1 cellular context compared by ENCODE assay signal in the genomic region with DNA sequence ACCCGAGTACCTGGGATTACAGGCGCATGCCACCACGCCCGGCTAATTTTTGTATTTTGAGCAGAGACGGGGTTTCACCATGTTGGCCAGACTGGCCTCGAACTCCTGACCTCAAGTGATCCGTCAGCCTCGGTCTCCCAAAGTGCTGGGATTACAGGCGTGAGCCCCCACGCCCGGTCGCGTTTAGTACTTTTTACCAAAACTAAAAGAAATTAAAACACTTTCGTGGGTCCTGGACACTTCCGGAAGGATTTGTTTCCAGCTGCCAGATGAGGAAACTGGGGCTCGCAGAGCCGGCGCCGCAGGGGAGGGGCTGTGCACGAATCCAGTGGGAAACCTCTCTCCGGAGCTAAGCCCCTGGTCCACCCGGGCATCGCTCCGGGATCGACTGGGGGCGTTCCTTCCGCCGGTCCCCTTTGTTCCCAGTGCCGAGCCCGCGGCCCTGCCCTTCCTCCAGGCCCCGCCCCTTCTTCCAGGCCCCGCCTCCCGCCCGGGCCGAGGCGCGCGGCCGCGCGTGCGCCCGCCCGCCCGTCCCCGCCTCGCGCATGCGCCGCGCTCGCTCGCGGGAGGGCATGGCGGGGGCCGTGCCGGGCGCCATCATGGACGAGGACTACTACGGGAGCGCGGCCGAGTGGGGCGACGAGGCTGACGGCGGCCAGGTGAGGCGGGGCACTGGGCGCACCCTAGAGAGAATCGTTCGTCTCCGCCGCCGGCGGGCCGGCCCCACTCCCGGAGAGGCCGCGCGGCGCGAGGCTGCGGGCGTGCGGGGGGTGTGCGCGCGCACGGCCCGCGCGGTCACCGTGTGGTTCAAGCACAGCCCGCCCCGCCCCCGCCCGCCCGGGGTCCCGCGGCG.
TF ChIP-seq lines count a peak whose summit lies in the region.

TSS of gene NELFCD (plus strand) at position 546 of the 853 bp plus-strand sequence. CDS start at position 600, 54 bp downstream.

TF ChIP-seq in K562, 482 proteins besides CTCF, POLR2A, EP300 and RAD21 (continued from another document and continues in another):
- TF ChIP-seq, protein P1, sequence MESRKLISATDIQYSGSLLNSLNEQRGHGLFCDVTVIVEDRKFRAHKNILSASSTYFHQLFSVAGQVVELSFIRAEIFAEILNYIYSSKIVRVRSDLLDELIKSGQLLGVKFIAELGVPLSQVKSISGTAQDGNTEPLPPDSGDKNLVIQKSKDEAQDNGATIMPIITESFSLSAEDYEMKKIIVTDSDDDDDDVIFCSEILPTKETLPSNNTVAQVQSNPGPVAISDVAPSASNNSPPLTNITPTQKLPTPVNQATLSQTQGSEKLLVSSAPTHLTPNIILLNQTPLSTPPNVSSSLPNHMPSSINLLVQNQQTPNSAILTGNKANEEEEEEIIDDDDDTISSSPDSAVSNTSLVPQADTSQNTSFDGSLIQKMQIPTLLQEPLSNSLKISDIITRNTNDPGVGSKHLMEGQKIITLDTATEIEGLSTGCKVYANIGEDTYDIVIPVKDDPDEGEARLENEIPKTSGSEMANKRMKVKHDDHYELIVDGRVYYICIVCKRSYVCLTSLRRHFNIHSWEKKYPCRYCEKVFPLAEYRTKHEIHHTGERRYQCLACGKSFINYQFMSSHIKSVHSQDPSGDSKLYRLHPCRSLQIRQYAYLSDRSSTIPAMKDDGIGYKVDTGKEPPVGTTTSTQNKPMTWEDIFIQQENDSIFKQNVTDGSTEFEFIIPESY (CRISPR knock-in tag; IDR thresholded peaks at IDR 0.05), result 0 out of 2 replicates have a peak, but pooled peaks have one; percentile 32
- TF ChIP-seq DMBX1 (CRISPR knock-in tag; IDR thresholded peaks at IDR 0.05; ENCODE audit: borderline replicate concordance) (peak; percentile 30; the same call in 1 of the 2 replicates), CXXC5 (CRISPR knock-in tag; IDR thresholded peaks at IDR 0.05) (peak; percentile 91), HNRNPK (IDR thresholded peaks at IDR 0.05; ENCODE audit: low read depth, low read length, poor library complexity, severe bottlenecking) (no peak), CCNT2 (IDR thresholded peaks at IDR 0.05; ENCODE audit: borderline replicate concordance, extremely low read depth, insufficient read length, low read depth, low read length) (peak; percentile 22), SPI1 (IDR thresholded peaks at IDR 0.05; ENCODE audit: borderline replicate concordance, low read depth, low read length) (no peak), ZNF146 (CRISPR knock-in tag; IDR thresholded peaks at IDR 0.05; ENCODE audit: unreplicated experiment) (no peak), ZNF668 (CRISPR knock-in tag; IDR thresholded peaks at IDR 0.05) (0 out of 2 replicates have a peak, but pooled peaks have one; percentile 41), U2AF1 (optimal IDR thresholded peaks at IDR 0.05; ENCODE audit: low read depth, low read length) (no peak), ZNF644 (tag; IDR thresholded peaks at IDR 0.05; ENCODE audit: low read depth) (peak; percentile 77; the same call in 1 of the 2 replicates), KLF16 (IDR thresholded peaks at IDR 0.05) (no peak), BHLHE40 (IDR thresholded peaks at IDR 0.05; ENCODE audit: low read length) (no peak), BDP1 (IDR thresholded peaks at IDR 0.05; ENCODE audit: insufficient read depth, insufficient read length) (no peak), SAP30 (IDR thresholded peaks at IDR 0.05; ENCODE audit: borderline replicate concordance, insufficient read depth, low read depth, low read length, poor library complexity, severe bottlenecking) (peak; percentile 20), ERF (CRISPR knock-in tag; IDR thresholded peaks at IDR 0.05) (peak; percentile 82; the same call in 1 of the 2 replicates), GMEB1 (CRISPR knock-in tag; IDR thresholded peaks at IDR 0.05) (peak; percentile 43), MTA3 (IDR thresholded peaks at IDR 0.05; ENCODE audit: borderline replicate concordance) (no peak), MCM3 (IDR thresholded peaks at IDR 0.05) (no peak), PHF21A (IDR thresholded peaks at IDR 0.05; ENCODE audit: borderline replicate concordance, low read depth) (no peak), BCOR (IDR thresholded peaks at IDR 0.05) (peak; percentile 65; the same call in 1 of the 2 replicates), ARNT (IDR thresholded peaks at IDR 0.05) (no peak), HDAC1 (IDR thresholded peaks at IDR 0.05) (no peak), SIN3B (IDR thresholded peaks at IDR 0.05; ENCODE audit: low read depth) (peak; percentile 62; the same call in 1 of the 2 replicates), ZNF197 (CRISPR knock-in tag; IDR thresholded peaks at IDR 0.05; ENCODE audit: low read depth) (peak; percentile 77; the same call in 1 of the 2 replicates), PTRF (tag; IDR thresholded peaks at IDR 0.05) (no peak), ZFP1 (CRISPR knock-in tag; IDR thresholded peaks at IDR 0.05) (no peak), GATAD2B (IDR thresholded peaks at IDR 0.05; ENCODE audit: borderline replicate concordance) (0 out of 2 replicates have a peak, but pooled peaks have one; percentile 67), RNF219 (CRISPR knock-in tag; IDR thresholded peaks at IDR 0.05) (no peak), FOXK1 (CRISPR knock-in tag; IDR thresholded peaks at IDR 0.05; ENCODE audit: borderline replicate concordance) (no peak), POLR2AphosphoS5 (IDR thresholded peaks at IDR 0.05; ENCODE audit: control insufficient read depth, insufficient read depth, low read depth, low read length) (peak; percentile 76), HDAC2 (IDR thresholded peaks at IDR 0.05) (peak; percentile 38; the same call in 1 of the 2 replicates), LARP7 (IDR thresholded peaks at IDR 0.05) (no peak), CREBBP (IDR thresholded peaks at IDR 0.05; ENCODE audit: low read depth, low read length) (no peak), PHF20 (IDR thresholded peaks at IDR 0.05; ENCODE audit: partially characterized antibody) (peak; percentile 18), ARID3B (CRISPR knock-in tag; IDR thresholded peaks at IDR 0.05; ENCODE audit: borderline replicate concordance) (0 out of 2 replicates have a peak, but pooled peaks have one; percentile 10), FOXP4 (CRISPR knock-in tag; IDR thresholded peaks at IDR 0.05; ENCODE audit: borderline replicate concordance) (no peak), EGR1 (conservative IDR thresholded peaks at IDR 0.05) (no peak; the same call in 1 of the 2 replicates), KLF10 (CRISPR knock-in tag; IDR thresholded peaks at IDR 0.05) (no peak), ZNF324 (CRISPR knock-in tag; IDR thresholded peaks at IDR 0.05) (no peak)
- TF ChIP-seq, protein P2, sequence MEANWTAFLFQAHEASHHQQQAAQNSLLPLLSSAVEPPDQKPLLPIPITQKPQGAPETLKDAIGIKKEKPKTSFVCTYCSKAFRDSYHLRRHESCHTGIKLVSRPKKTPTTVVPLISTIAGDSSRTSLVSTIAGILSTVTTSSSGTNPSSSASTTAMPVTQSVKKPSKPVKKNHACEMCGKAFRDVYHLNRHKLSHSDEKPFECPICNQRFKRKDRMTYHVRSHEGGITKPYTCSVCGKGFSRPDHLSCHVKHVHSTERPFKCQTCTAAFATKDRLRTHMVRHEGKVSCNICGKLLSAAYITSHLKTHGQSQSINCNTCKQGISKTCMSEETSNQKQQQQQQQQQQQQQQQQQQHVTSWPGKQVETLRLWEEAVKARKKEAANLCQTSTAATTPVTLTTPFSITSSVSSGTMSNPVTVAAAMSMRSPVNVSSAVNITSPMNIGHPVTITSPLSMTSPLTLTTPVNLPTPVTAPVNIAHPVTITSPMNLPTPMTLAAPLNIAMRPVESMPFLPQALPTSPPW (CRISPR knock-in tag; IDR thresholded peaks at IDR 0.05), result peak; percentile 94
- TF ChIP-seq, protein P3, sequence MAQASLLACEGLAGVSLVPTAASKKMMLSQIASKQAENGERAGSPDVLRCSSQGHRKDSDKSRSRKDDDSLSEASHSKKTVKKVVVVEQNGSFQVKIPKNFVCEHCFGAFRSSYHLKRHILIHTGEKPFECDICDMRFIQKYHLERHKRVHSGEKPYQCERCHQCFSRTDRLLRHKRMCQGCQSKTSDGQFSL (CRISPR knock-in tag; IDR thresholded peaks at IDR 0.05), result peak; percentile 77
- TF ChIP-seq, protein P3 (tag; IDR thresholded peaks at IDR 0.05), result peak in 1 of 2 experiments; percentile 70; a peak in 1 of 4 replicates
- TF ChIP-seq, protein P4, sequence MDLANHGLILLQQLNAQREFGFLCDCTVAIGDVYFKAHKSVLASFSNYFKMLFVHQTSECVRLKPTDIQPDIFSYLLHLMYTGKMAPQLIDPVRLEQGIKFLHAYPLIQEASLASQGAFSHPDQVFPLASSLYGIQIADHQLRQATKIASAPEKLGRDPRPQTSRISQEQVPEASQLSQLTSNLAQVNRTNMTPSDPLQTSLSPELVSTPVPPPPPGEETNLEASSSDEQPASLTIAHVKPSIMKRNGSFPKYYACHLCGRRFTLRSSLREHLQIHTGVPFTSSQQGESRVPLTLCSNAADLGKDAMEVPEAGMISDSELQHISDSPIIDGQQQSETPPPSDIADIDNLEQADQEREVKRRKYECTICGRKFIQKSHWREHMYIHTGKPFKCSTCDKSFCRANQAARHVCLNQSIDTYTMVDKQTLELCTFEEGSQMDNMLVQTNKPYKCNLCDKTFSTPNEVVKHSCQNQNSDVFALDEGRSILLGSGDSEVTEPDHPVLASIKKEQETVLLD (IDR thresholded peaks at IDR 0.05), result no peak
- TF ChIP-seq, protein P5, sequence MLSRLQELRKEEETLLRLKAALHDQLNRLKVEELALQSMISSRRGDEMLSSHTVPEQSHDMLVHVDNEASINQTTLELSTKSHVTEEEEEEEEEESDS (CRISPR knock-in tag; IDR thresholded peaks at IDR 0.05), result no peak
- TF ChIP-seq, protein P6, sequence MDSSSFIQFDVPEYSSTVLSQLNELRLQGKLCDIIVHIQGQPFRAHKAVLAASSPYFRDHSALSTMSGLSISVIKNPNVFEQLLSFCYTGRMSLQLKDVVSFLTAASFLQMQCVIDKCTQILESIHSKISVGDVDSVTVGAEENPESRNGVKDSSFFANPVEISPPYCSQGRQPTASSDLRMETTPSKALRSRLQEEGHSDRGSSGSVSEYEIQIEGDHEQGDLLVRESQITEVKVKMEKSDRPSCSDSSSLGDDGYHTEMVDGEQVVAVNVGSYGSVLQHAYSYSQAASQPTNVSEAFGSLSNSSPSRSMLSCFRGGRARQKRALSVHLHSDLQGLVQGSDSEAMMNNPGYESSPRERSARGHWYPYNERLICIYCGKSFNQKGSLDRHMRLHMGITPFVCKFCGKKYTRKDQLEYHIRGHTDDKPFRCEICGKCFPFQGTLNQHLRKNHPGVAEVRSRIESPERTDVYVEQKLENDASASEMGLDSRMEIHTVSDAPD (CRISPR knock-in tag; IDR thresholded peaks at IDR 0.05), result no peak
